11 cellular contexts compared by ENCODE assay signal in the genomic region with DNA sequence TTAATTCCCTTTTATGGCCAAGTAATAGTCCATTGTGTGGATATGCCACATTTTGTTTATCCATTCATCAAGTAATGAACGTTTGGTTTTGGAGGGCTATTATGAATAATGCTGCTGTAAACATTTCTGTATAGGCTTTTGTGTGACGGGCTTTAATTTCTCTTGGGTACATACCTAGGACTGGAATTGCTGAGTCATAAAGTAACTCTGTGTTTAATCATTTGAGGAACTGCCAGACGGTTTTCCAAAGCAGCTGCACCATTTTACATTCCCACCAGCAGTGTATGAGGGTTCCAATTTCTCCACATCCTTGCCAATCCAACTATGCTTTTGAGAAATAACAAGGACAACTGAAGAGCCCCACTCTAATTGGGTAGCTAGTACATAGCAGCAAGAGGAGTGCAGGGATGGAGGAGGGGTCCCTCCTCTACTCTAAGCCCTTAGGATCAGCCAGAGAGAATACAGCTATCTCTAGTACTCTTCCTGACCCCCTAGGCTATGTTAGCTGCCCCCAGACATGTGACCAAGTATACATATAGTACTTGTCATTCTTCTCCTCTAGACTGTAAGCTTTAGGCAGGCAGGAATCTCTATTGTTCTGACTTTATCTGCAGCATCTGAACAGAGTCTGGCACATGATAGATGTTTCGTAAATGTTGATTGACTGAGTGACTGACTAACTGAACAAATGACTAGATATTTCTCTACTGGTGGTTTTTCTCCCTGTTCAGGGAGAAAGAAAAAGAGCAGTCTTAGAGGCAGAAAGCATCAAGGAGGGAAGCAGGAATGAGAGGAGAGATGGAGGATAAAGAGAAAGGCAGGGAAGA. TPM values are rescaled to one million over a fixed set of nuclear protein-coding genes. Genes with fewer than 3 reads are reported as not detected.
DNase-seq lines count a peak whose midpoint lies in the region; ATAC-seq and TF ChIP-seq lines count a peak whose summit lies in the region.
"Had no signal": no experiment of that assay in that cellular context is flagged by ENCODE, and none has a peak within 500 bp of the region (broad histone marks: within the 10 kb centered on the region; RNA-seq: fewer than 3 reads in every experiment).

No MANE protein-coding gene starts in this region.

- TF ChIP-seq POLR2A in HCT116 (IDR thresholded peaks at IDR 0.05; ENCODE audit: borderline replicate concordance, extremely low read depth, insufficient read depth, insufficient read length), result no peak

- H3K36me3 ChIP-seq in ACC112 (ENCODE audit: insufficient read depth, low read length), result peaks cover 3% of the 10 kb centered on the region; the same call in 1 of the 2 replicates
- peaks cover 2 to 17% of the 10 kb centered on the region in 2 experiments for H3K36me3 ChIP-seq in HCT116 (ENCODE audit: control insufficient read depth in 1 of 2, insufficient read depth in 2 of 2, low read length in 2 of 2)
- H3K36me3 ChIP-seq in lower lobe of right lung, result no peaks in the 10 kb centered on the region

- H3K27ac ChIP-seq in ACC112 (ENCODE audit: low read depth, low read length) (peak overlapping the region; percentile 55), HCT116 (ENCODE audit: low read depth, low read length) (peak overlapping the region; percentile 86), lower lobe of right lung (no peak overlapping the region)

- H2AFZ ChIP-seq in ACC112 (ENCODE audit: low read length, unreplicated experiment) (no peak overlapping the region), HCT116 (ENCODE audit: low read depth, low read length, poor library complexity, severe bottlenecking) (peak overlapping the region; percentile 78)

- TF ChIP-seq CTCF in HCT116 (IDR thresholded peaks at IDR 0.05 in 2 of 3, conservative IDR thresholded peaks at IDR 0.05 in 1 of 3; ENCODE audit: borderline replicate concordance in 1 of 3, insufficient read depth in 1 of 3, low read depth in 2 of 3, low read length in 2 of 3) (no peak), foreskin fibroblast (IDR thresholded peaks at IDR 0.05; ENCODE audit: low read depth, low read length) (no peak), lower lobe of right lung (IDR thresholded peaks at IDR 0.05) (no peak)

- H3K27me3 ChIP-seq in ACC112 (ENCODE audit: insufficient read depth, low read length), result no peaks in the 10 kb centered on the region
- H3K27me3 ChIP-seq in HCT116 (ENCODE audit: insufficient read depth, low read length), result no peaks in the 10 kb centered on the region
- no peaks in the 10 kb centered on the region for H3K27me3 ChIP-seq in lower lobe of right lung (ENCODE audit: low read depth)

- ATAC-seq in HCT116 (no peak), HG03342 (IDR thresholded peaks at IDR 0.05; ENCODE audit: unreplicated experiment) (no peak), lower lobe of right lung (no peak)
- ATAC-seq: activated CD8-positive, alpha-beta memory T cell treated with anti-CD3 and anti-CD28 coated beads, Interleukin-2, amount 10 ng/mL, durations not matched to agents 7 days and 5 days had no signal

- POLR2A ChIA-PET in HCT116 (lab: Charles Lee), result interaction anchor here (0.8 to 2.9 kb wide), 5 partner anchors 9 to 728 kb away, joined by 3 to 20 read pairs (median 4); a partner anchor contains a TSS

- DNase-seq in HCT116 (ENCODE audit: low read depth, low spot score) (no peak), SK-MEL-5 (ENCODE audit: low read depth, low spot score) (peak; percentile 66), foreskin fibroblast (peak; percentile 75 to 84), NCI-H187 (lab: John Stamatoyannopoulos, UW) (no peak), lower lobe of right lung (no peak), cerebellar nuclear complex (lab: John Stamatoyannopoulos, UW) (no peak)
- DNase-seq: activated CD8-positive, alpha-beta memory T cell treated with anti-CD3 and anti-CD28 coated beads, Interleukin-2, amount 10 ng/mL, durations not matched to agents 7 days and 5 days; DND-41; NK-92 treated with Interleukin-12 subunit alpha and Interleukin-12 subunit beta, amount 100 ng/mL, for 24 hours had no signal

- H3K4me3 ChIP-seq in ACC112 (ENCODE audit: low read depth, low read length), result no peak overlapping the region; the same call in 1 of the 2 replicates
- no peak overlapping the region for H3K4me3 ChIP-seq in HCT116 (replicated peaks in 1 of 2; ENCODE audit: low read depth in 1 of 2, low read length in 2 of 2)
- H3K4me3 ChIP-seq in foreskin fibroblast (ENCODE audit: low read depth in 1 of 2, low read length in 2 of 2), result no peak overlapping the region
- H3K4me3 ChIP-seq in lower lobe of right lung, result no peak overlapping the region

- RAD21 ChIA-PET in HCT116 (lab: Charles Lee; ENCODE audit: low non-redundant PET in 1 of 2, low total read pairs in 2 of 2, uncharacterized antibody in 2 of 2, unreplicated experiment in 2 of 2), result no interaction called here

- TF ChIP-seq RAD21 in HCT116 (IDR thresholded peaks at IDR 0.05; ENCODE audit: low read depth), result no peak

- CTCF ChIA-PET in HCT116 (lab: Charles Lee), result interaction anchor here (1.2 to 2.1 kb wide), 2 partner anchors 97 to 103 kb away, joined by 3 to 6 read pairs; no protein-coding TSS in a partner anchor

- H3K79me2 ChIP-seq in ACC112 (ENCODE audit: control insufficient read depth, insufficient read depth, low read length, unreplicated experiment), result peaks cover 26% of the 10 kb centered on the region
- H3K79me2 ChIP-seq in HCT116 (ENCODE audit: insufficient read depth, low read length), result peaks cover 26% of the 10 kb centered on the region

- intact Hi-C loops in HCT116 (cut with micrococcal nuclease), result no loop called here
- intact Hi-C loops in lower lobe of right lung (cut with DNase I), result no loop called here

- no peaks in the 10 kb centered on the region for H3K9me3 ChIP-seq in HCT116 (ENCODE audit: control insufficient read depth in 1 of 2, insufficient read depth in 1 of 2, low read depth in 1 of 2, low read length in 2 of 2)
- H3K9me3 ChIP-seq in lower lobe of right lung, result no peaks in the 10 kb centered on the region

- no peaks in the 10 kb centered on the region for H3K9me2 ChIP-seq in HCT116 (ENCODE audit: insufficient read depth)

- peaks cover 37% of the 10 kb centered on the region for H3K4me1 ChIP-seq in ACC112 (ENCODE audit: control insufficient read depth, insufficient read depth, low read length, unreplicated experiment)
- peaks cover 34 to 54% of the 10 kb centered on the region in 2 experiments for H3K4me1 ChIP-seq in HCT116 (ENCODE audit: control insufficient read depth in 1 of 2, insufficient read depth in 2 of 2, low read length in 2 of 2)
- H3K4me1 ChIP-seq in lower lobe of right lung, result peaks cover 40% of the 10 kb centered on the region

- no TSS peak for BruUV-seq in HCT116 (replicated peaks; lab: Mats Ljungman, UMichigan)

- peak overlapping the region; percentile 95 for H3K4me2 ChIP-seq in HCT116 (ENCODE audit: low read length)

- no peak overlapping the region; the same call in 1 of the 2 replicates for H3K9ac ChIP-seq in HCT116 (ENCODE audit: low read length)

- peaks cover under 1% of the 10 kb centered on the region; the same call in 1 of the 2 replicates for H4K20me1 ChIP-seq in HCT116 (ENCODE audit: insufficient read depth)

- in situ Hi-C loops in SK-MEL-5 (cut with HindIII; ENCODE audit: low pct_unique_long_range_greater_than_20kb, low sequenced_read_pairs), result no loop called here

TF ChIP-seq in HCT116, 20 proteins besides CTCF, POLR2A, EP300 and RAD21:
- TF ChIP-seq JUND (IDR thresholded peaks at IDR 0.05) (no peak), SRF (IDR thresholded peaks at IDR 0.05; ENCODE audit: low read depth) (no peak), YY1 (IDR thresholded peaks at IDR 0.05; ENCODE audit: extremely low read depth, insufficient replicate concordance, low read depth, low read length) (no peak), EZH2 (IDR thresholded peaks at IDR 0.05) (no peak)
- TF ChIP-seq, protein P1, sequence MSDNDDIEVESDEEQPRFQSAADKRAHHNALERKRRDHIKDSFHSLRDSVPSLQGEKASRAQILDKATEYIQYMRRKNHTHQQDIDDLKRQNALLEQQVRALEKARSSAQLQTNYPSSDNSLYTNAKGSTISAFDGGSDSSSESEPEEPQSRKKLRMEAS (IDR thresholded peaks at IDR 0.05), result no peak

RNA-seq across cellular contexts. Expression of a gene that starts 22.1 kb away (rescaled TPM):
- total RNA-seq in HCT116 (2021; ENCODE audit: unreplicated experiment), result 123 TPM
- polyA plus RNA-seq in HCT116 (2012), result 64.6 and 94.3 TPM in 2 replicates
- 282 and 295 TPM in 2 replicates for total RNA-seq in SK-MEL-5 (2014; rRNA removed; shearing (Covaris generic))
- 108 and 156 TPM in 2 replicates for polyA plus RNA-seq in SK-MEL-5 (2015; cell fraction: cytosol; rRNA removed)
- polyA plus RNA-seq in SK-MEL-5 (2015; cell fraction: nucleus; rRNA removed), result 305 and 401 TPM in 2 replicates
- total RNA-seq in lower lobe of right lung, result 176 TPM

Comparison
In these comparisons a context has a peak if more than half of its experiments do, and no peak if none do; other contexts are left out.
1. DNase-seq: peak in SK-MEL-5 (single experiment) and foreskin fibroblast (2 of 2); none in HCT116 (single experiment), NCI-H187 (0 of 2), lower lobe of right lung (single experiment) and cerebellar nuclear complex (0 of 2).